8 cellular contexts compared by ENCODE assay signal in genomic region chr20:50794181-50794845, GRCh38.
DNase-seq lines count a peak whose midpoint lies in the region; ATAC-seq and TF ChIP-seq lines count a peak whose summit lies in the region.

No MANE protein-coding gene starts in this region.

- peak overlapping the region; percentile 79 for H3K4me3 Mint-ChIP-seq in central memory CD8-positive, alpha-beta T cell
- H3K4me3 Mint-ChIP-seq in nephron = peak overlapping the region; percentile 63 to 77 (median 75)

- peaks cover 8% of the 10 kb centered on the region for H3K27me3 ChIP-seq in HL-60 (ENCODE audit: insufficient read depth, poor library complexity, severe bottlenecking)

- peaks cover 10% of the 10 kb centered on the region for H3K4me1 Mint-ChIP-seq in central memory CD8-positive, alpha-beta T cell
- peaks cover 29% of the 10 kb centered on the region for H3K4me1 Mint-ChIP-seq in nephron

- no peak overlapping the region for H3K27ac ChIP-seq in HL-60 (replicated peaks)

- no peak for ATAC-seq in central memory CD8-positive, alpha-beta T cell (replicated peaks; ENCODE audit: extremely low read depth, poor library complexity, severe bottlenecking)

- no peak overlapping the region for H3K27ac Mint-ChIP-seq in central memory CD8-positive, alpha-beta T cell (ENCODE audit: low read depth)
- H3K27ac Mint-ChIP-seq in nephron = peak overlapping the region in 1 of 3 experiments; percentile 70

- no peaks in the 10 kb centered on the region for H3K27me3 Mint-ChIP-seq in central memory CD8-positive, alpha-beta T cell
- H3K27me3 Mint-ChIP-seq in nephron (ENCODE audit: low read depth) = peaks cover 6% of the 10 kb centered on the region

- peak; percentile 54 for DNase-seq in NCI-H82 (lab: John Stamatoyannopoulos, UW)
- no peak for DNase-seq in NCI-H82 treated with DMSO at 0.1 percent for 48 hours (lab: John Stamatoyannopoulos, UW; ENCODE audit: unreplicated experiment)
- DNase-seq in HL-60 (ENCODE audit: low read depth in 1 of 2, low spot score in 1 of 2) = no peak
- DNase-seq in central memory CD8-positive, alpha-beta T cell (ENCODE audit: low spot score in 2 of 2) = no peak
- no peak for DNase-seq in GM20000 (ENCODE audit: low spot score)
- DNase-seq in NCI-H187 treated with DMSO at 0.1 percent for 48 hours (lab: John Stamatoyannopoulos, UW) = no peak
- no peak for DNase-seq in NCI-H187 (lab: John Stamatoyannopoulos, UW)

- H3K4me3 ChIP-seq in HL-60 (replicated peaks; ENCODE audit: insufficient read depth, low read length) = peak overlapping the region; percentile 37

- H3K36me3 Mint-ChIP-seq in central memory CD8-positive, alpha-beta T cell (ENCODE audit: insufficient read depth) = peaks cover 4% of the 10 kb centered on the region
- H3K36me3 Mint-ChIP-seq in nephron (ENCODE audit: low read depth) = no peaks in the 10 kb centered on the region

- H3K9me3 Mint-ChIP-seq in central memory CD8-positive, alpha-beta T cell = no peaks in the 10 kb centered on the region
- no peaks in the 10 kb centered on the region for H3K9me3 Mint-ChIP-seq in nephron

- TF ChIP-seq CTCF in HL-60 (IDR thresholded peaks at IDR 0.05; ENCODE audit: insufficient read depth, low read length) (no peak), nephron (IDR thresholded peaks at IDR 0.05; ENCODE audit: unreplicated experiment in 3 of 3) (no peak), GM20000 (IDR thresholded peaks at IDR 0.05; ENCODE audit: extremely low read depth, missing control alignments) (no peak)
